ENCODE assay signal across 15 cellular contexts in the genomic region with DNA sequence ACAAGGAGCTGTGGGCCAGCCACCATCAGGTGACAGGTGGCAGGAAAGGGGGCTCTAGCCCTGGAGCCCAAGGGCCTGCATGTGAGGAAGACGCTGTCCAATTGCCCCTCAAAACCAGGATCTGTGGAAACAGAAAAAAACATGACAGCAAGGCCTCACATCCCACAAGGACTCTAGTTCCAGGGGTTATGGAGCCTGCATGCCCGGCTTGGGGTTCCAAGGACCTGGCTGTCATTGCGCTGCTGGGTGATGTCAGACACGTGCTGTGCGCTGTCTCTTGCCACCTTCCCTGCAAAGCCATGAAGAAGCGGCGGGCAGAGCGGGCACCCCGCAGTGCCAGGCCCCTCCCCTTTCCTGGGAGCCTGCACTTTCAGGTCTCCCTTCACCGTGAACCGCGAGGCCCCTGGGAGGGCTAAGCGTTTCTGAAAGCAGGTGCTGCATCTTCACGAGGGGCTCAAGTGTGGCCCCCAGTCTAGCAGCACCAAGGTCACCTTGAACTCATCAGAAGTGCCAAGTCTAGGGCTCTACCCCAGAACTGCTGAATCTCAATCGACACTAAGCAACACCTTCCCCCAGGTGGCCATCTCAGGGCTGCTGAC. TPM values are rescaled to one million over a fixed set of nuclear protein-coding genes. Genes with fewer than 3 reads are reported as not detected.
DNase-seq lines count a peak whose midpoint lies in the region; ATAC-seq and TF ChIP-seq lines count a peak whose summit lies in the region.
"Had no signal": no experiment of that assay in that cellular context is flagged by ENCODE, and none has a peak within 500 bp of the region (broad histone marks: within the 10 kb centered on the region; RNA-seq: fewer than 3 reads in every experiment).

No MANE protein-coding gene starts in this region.

- H3K4me3 Mint-ChIP-seq in activated T-cell treated with anti-CD3 and anti-CD28 coated beads, Interleukin-2, amount 50 U/mL, for 24 hours: no peak overlapping the region
- H3K4me3 Mint-ChIP-seq in activated T-cell treated with anti-CD3 and anti-CD28 coated beads, Interleukin-2, amount 50 U/mL, for 72 hours: no peak overlapping the region
- H3K4me3 Mint-ChIP-seq in WTC11 (no peak overlapping the region), neural crest cell (no peak overlapping the region), type B pancreatic cell (no peak overlapping the region)

- H3K27me3 Mint-ChIP-seq in activated T-cell treated with anti-CD3 and anti-CD28 coated beads, Interleukin-2, amount 50 U/mL, for 24 hours: no peaks in the 10 kb centered on the region
- peaks cover 3% of the 10 kb centered on the region for H3K27me3 Mint-ChIP-seq in activated T-cell treated with anti-CD3 and anti-CD28 coated beads, Interleukin-2, amount 50 U/mL, for 72 hours (ENCODE audit: low read depth)
- H3K27me3 Mint-ChIP-seq in WTC11 (ENCODE audit: low read depth) (peaks cover 8% of the 10 kb centered on the region), neural crest cell (ENCODE audit: low read depth) (no peaks in the 10 kb centered on the region), type B pancreatic cell (peaks cover 3% of the 10 kb centered on the region)

- H3K9me3 Mint-ChIP-seq in activated T-cell treated with anti-CD3 and anti-CD28 coated beads, Interleukin-2, amount 50 U/mL, for 24 hours: no peaks in the 10 kb centered on the region
- no peaks in the 10 kb centered on the region for H3K9me3 Mint-ChIP-seq in activated T-cell treated with anti-CD3 and anti-CD28 coated beads, Interleukin-2, amount 50 U/mL, for 72 hours
- H3K9me3 Mint-ChIP-seq in WTC11: peaks cover 12% of the 10 kb centered on the region
- H3K9me3 Mint-ChIP-seq in neural crest cell: no peaks in the 10 kb centered on the region
- no peaks in the 10 kb centered on the region for H3K9me3 Mint-ChIP-seq in type B pancreatic cell

- H3K4me1 Mint-ChIP-seq in activated T-cell treated with anti-CD3 and anti-CD28 coated beads, Interleukin-2, amount 50 U/mL, for 24 hours (ENCODE audit: low read depth): peaks cover 1% of the 10 kb centered on the region
- H3K4me1 Mint-ChIP-seq in activated T-cell treated with anti-CD3 and anti-CD28 coated beads, Interleukin-2, amount 50 U/mL, for 72 hours (ENCODE audit: low read depth): peaks cover 6% of the 10 kb centered on the region
- peaks cover 66% of the 10 kb centered on the region for H3K4me1 Mint-ChIP-seq in WTC11
- peaks cover 21% of the 10 kb centered on the region for H3K4me1 Mint-ChIP-seq in neural crest cell
- peaks cover 20% of the 10 kb centered on the region for H3K4me1 Mint-ChIP-seq in type B pancreatic cell (ENCODE audit: unreplicated experiment)

- H3K27ac Mint-ChIP-seq in activated T-cell treated with anti-CD3 and anti-CD28 coated beads, Interleukin-2, amount 50 U/mL, for 24 hours: no peak overlapping the region
- H3K27ac Mint-ChIP-seq in activated T-cell treated with anti-CD3 and anti-CD28 coated beads, Interleukin-2, amount 50 U/mL, for 72 hours: no peak overlapping the region
- H3K27ac Mint-ChIP-seq in WTC11 (peak overlapping the region; percentile 34; the same call in 1 of the 2 replicates), neural crest cell (ENCODE audit: unreplicated experiment) (peak overlapping the region; percentile 14), type B pancreatic cell (no peak overlapping the region)

- POLR2A ChIA-PET in WTC11 (lab: Charles Lee): interaction anchor here (0.6 kb wide), 1 partner anchor 216 kb away, joined by 5 read pairs; no protein-coding TSS in a partner anchor

- peak; percentile 22 for DNase-seq in activated T-cell treated with anti-CD3 and anti-CD28 coated beads, Interleukin-2, amount 50 U/mL, for 24 hours
- DNase-seq in activated T-cell treated with anti-CD3 and anti-CD28 coated beads, Interleukin-2, amount 50 U/mL, for 72 hours: no peak
- DNase-seq in WTC11 (ENCODE audit: low spot score) (no peak), neural crest cell (ENCODE audit: low read depth, low spot score) (no peak), type B pancreatic cell (ENCODE audit: extremely low spot score, unreplicated experiment) (peak; percentile 64), epidermal melanocyte (ENCODE audit: insufficient read length, low spot score) (no peak)
- DNase-seq: AML-193, DMS53, GOT3, KBM-7, NCI-H187, NCI-H446, PC-3 had no signal

- no peaks in the 10 kb centered on the region for H3K36me3 Mint-ChIP-seq in activated T-cell treated with anti-CD3 and anti-CD28 coated beads, Interleukin-2, amount 50 U/mL, for 24 hours (ENCODE audit: low read depth)
- peaks cover 0 to 1% of the 10 kb centered on the region in 2 donors for H3K36me3 Mint-ChIP-seq in activated T-cell treated with anti-CD3 and anti-CD28 coated beads, Interleukin-2, amount 50 U/mL, for 72 hours (ENCODE audit: insufficient read depth in 2 of 2)
- H3K36me3 Mint-ChIP-seq in WTC11 (peaks cover 16% of the 10 kb centered on the region), neural crest cell (ENCODE audit: low read depth) (no peaks in the 10 kb centered on the region), type B pancreatic cell (no peaks in the 10 kb centered on the region)

- TF ChIP-seq CTCF in WTC11 (IDR thresholded peaks at IDR 0.05): no peak
- TF ChIP-seq CTCF in neural crest cell (conservative IDR thresholded peaks at IDR 0.05): no peak
- TF ChIP-seq CTCF in type B pancreatic cell (conservative IDR thresholded peaks at IDR 0.05): no peak

- no peak for ATAC-seq in activated T-cell treated with anti-CD3 and anti-CD28 coated beads, Interleukin-2, amount 50 U/mL, for 72 hours (replicated peaks in 1 of 2)
- ATAC-seq in WTC11: no peak
- ATAC-seq in GM19328 (IDR thresholded peaks at IDR 0.05; ENCODE audit: unreplicated experiment): no peak
- ATAC-seq: PC-3 had no signal

- CTCF ChIA-PET in WTC11 (lab: Charles Lee): no interaction called here

TF ChIP-seq in WTC11, 78 proteins besides CTCF, POLR2A, EP300 and RAD21:
- TF ChIP-seq, protein P1, sequence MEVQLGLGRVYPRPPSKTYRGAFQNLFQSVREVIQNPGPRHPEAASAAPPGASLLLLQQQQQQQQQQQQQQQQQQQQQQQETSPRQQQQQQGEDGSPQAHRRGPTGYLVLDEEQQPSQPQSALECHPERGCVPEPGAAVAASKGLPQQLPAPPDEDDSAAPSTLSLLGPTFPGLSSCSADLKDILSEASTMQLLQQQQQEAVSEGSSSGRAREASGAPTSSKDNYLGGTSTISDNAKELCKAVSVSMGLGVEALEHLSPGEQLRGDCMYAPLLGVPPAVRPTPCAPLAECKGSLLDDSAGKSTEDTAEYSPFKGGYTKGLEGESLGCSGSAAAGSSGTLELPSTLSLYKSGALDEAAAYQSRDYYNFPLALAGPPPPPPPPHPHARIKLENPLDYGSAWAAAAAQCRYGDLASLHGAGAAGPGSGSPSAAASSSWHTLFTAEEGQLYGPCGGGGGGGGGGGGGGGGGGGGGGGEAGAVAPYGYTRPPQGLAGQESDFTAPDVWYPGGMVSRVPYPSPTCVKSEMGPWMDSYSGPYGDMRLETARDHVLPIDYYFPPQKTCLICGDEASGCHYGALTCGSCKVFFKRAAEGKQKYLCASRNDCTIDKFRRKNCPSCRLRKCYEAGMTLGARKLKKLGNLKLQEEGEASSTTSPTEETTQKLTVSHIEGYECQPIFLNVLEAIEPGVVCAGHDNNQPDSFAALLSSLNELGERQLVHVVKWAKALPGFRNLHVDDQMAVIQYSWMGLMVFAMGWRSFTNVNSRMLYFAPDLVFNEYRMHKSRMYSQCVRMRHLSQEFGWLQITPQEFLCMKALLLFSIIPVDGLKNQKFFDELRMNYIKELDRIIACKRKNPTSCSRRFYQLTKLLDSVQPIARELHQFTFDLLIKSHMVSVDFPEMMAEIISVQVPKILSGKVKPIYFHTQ (CRISPR knock-in tag; IDR thresholded peaks at IDR 0.05): no peak
- TF ChIP-seq RELA (CRISPR knock-in tag; IDR thresholded peaks at IDR 0.05; ENCODE audit: borderline replicate concordance) (no peak), TCF7 (CRISPR knock-in tag; IDR thresholded peaks at IDR 0.05; ENCODE audit: low read depth) (no peak), ESRRA (CRISPR knock-in tag; IDR thresholded peaks at IDR 0.05; ENCODE audit: borderline replicate concordance) (0 out of 2 replicates have a peak, but pooled peaks have one; percentile 72), OVOL2 (CRISPR knock-in tag; IDR thresholded peaks at IDR 0.05; ENCODE audit: borderline replicate concordance) (no peak), FOXJ3 (CRISPR knock-in tag; IDR thresholded peaks at IDR 0.05; ENCODE audit: borderline replicate concordance) (no peak), ZNF396 (CRISPR knock-in tag; IDR thresholded peaks at IDR 0.05; ENCODE audit: borderline replicate concordance) (no peak)
TF ChIP-seq in WTC11: peak in this region for 1.

RNA-seq across cellular contexts. Expression of gene CRYGN, which starts 15.1 kb away (rescaled TPM):
- total RNA-seq in activated T-cell treated with anti-CD3 and anti-CD28 coated beads, Interleukin-2, amount 50 U/mL, for 72 hours: under 1 TPM; 0.35 to 0.53 TPM
- 1.0 to 1.6 TPM (median 1.5 TPM) in 3 replicates for total RNA-seq in WTC11 (2021)
- total RNA-seq in neural crest cell: 0.16 and 0.32 TPM in 2 replicates
- total RNA-seq in type B pancreatic cell (ENCODE audit: low replicate concordance): 0.67 and 1.3 TPM in 2 replicates
- total RNA-seq: Caco-2 had no signal

RNA-seq across cellular contexts. Expression of gene WDR86, which starts 45.2 kb away (rescaled TPM):
- 1 to 10 TPM in 1 of 2 donors, under 1 TPM in 1; 0.53 to 1.0 TPM for total RNA-seq in activated T-cell treated with anti-CD3 and anti-CD28 coated beads, Interleukin-2, amount 50 U/mL, for 72 hours
- total RNA-seq in WTC11 (2021): 24.4 to 32.4 TPM (median 30.7 TPM) in 3 replicates
- total RNA-seq in neural crest cell: 24.8 and 29.8 TPM in 2 replicates
- total RNA-seq in type B pancreatic cell (ENCODE audit: low replicate concordance): 13.0 and 83.0 TPM in 2 replicates
- total RNA-seq: PC-3 had no signal

Comparison
In these comparisons a context has a peak if more than half of its experiments do, and no peak if none do; other contexts are left out.
1. DNase-seq: peak in activated T-cell treated with anti-CD3 and anti-CD28 coated beads, Interleukin-2, amount 50 U/mL, for 24 hours (single experiment) and type B pancreatic cell (single experiment); none in activated T-cell treated with anti-CD3 and anti-CD28 coated beads, Interleukin-2, amount 50 U/mL, for 72 hours (0 of 2), WTC11 (single experiment), neural crest cell (single experiment) and epidermal melanocyte (single experiment).
2. H3K27ac Mint-ChIP-seq: peak in WTC11 (single experiment) and neural crest cell (single experiment); none in activated T-cell treated with anti-CD3 and anti-CD28 coated beads, Interleukin-2, amount 50 U/mL, for 24 hours (single experiment), activated T-cell treated with anti-CD3 and anti-CD28 coated beads, Interleukin-2, amount 50 U/mL, for 72 hours (single experiment) and type B pancreatic cell (single experiment).